Comparison of ENCODE assay signal across 11 cellular contexts in genomic region chr4:136637071-136637777, GRCh38.
A peak's percentile ranks its signal among the peaks of the same experiment; 100 is the strongest.
DNase-seq lines count a peak whose midpoint lies in the region; ATAC-seq, FAIRE-seq and TF ChIP-seq lines count a peak whose summit lies in the region.
"Had no signal": no experiment of that assay in that cellular context is flagged by ENCODE, and none has a peak within 500 bp of the region (broad histone marks: within the 10 kb centered on the region; RNA-seq: fewer than 3 reads in every experiment).

No MANE protein-coding gene starts in this region.

- H3K18ac ChIP-seq in H1 (ENCODE audit: extremely low read depth, low read length), result no peak overlapping the region

- no peak overlapping the region for H3K9ac ChIP-seq in H1 (replicated peaks in 1 of 4; ENCODE audit: extremely low read depth in 1 of 4, low read depth in 3 of 4, low read length in 3 of 4)
- H3K9ac ChIP-seq: BLaER1 had no signal

- H3K4me2 ChIP-seq in H1 (ENCODE audit: insufficient read depth in 1 of 2, low read depth in 2 of 2, low read length in 2 of 2), result no peak overlapping the region
- H3K4me2 ChIP-seq: BLaER1 had no signal

- H2AK5ac ChIP-seq in H1 (ENCODE audit: low read depth, low read length), result no peak overlapping the region

- no peak for FAIRE-seq in H1 (lab: Jason Lieb, UNC)

- no peaks in the 10 kb centered on the region for H3K23me2 ChIP-seq in H1 (ENCODE audit: low read depth, low read length)

- peaks cover 2% of the 10 kb centered on the region for H3K9me3 Mint-ChIP-seq in activated CD8-positive, alpha-beta T cell treated with anti-CD3 and anti-CD28 coated beads for 36 hours
- H3K9me3 Mint-ChIP-seq in activated CD8-positive, alpha-beta T cell treated with anti-CD3 and anti-CD28 coated beads, Interleukin-2, amount 10 ng/mL, durations not matched to agents 7 days and 5 days (ENCODE audit: insufficient read depth), result no peaks in the 10 kb centered on the region

- no peak for TF ChIP-seq POLR2A in H1 (IDR thresholded peaks at IDR 0.05; ENCODE audit: control extremely low read depth in 1 of 2, low read depth in 2 of 2, low read length in 2 of 2)

- H3K36me3 Mint-ChIP-seq in activated CD8-positive, alpha-beta T cell treated with anti-CD3 and anti-CD28 coated beads for 36 hours (ENCODE audit: low read depth), result no peaks in the 10 kb centered on the region
- no peaks in the 10 kb centered on the region for H3K36me3 Mint-ChIP-seq in activated CD8-positive, alpha-beta T cell treated with anti-CD3 and anti-CD28 coated beads, Interleukin-2, amount 10 ng/mL, durations not matched to agents 7 days and 5 days (ENCODE audit: low read depth)

- H3K9me3 ChIP-seq in H1 (ENCODE audit: insufficient read depth in 2 of 2, low read depth in 1 of 2, low read length in 1 of 2), result peaks cover 0 to 3% of the 10 kb centered on the region in 2 experiments; a peak in 1 of 4 replicates
- H3K9me3 ChIP-seq: BLaER1 had no signal

- H3K4ac ChIP-seq in H1 (replicated peaks; ENCODE audit: insufficient read length, low read depth, low read length), result no peak overlapping the region

- no peak overlapping the region for H4K5ac ChIP-seq in H1 (ENCODE audit: insufficient read length, low read depth, low read length)

- H3K4me3 ChIP-seq in H1 (ENCODE audit: extremely low read depth in 1 of 4, insufficient read depth in 2 of 4, low read depth in 3 of 4, low read length in 4 of 4) (no peak overlapping the region), retinal pigment epithelial cell (ENCODE audit: low read length) (no peak overlapping the region)
- H3K4me3 ChIP-seq: BLaER1 had no signal

- H3K79me2 ChIP-seq in H1 (ENCODE audit: control insufficient read depth in 1 of 2, insufficient read depth in 2 of 2, low read length in 2 of 2), result no peaks in the 10 kb centered on the region

- no peak overlapping the region for H2BK20ac ChIP-seq in H1 (ENCODE audit: low read length)

- no peak overlapping the region for H4K91ac ChIP-seq in H1 (replicated peaks; ENCODE audit: insufficient read length, low read length)

- H3K56ac ChIP-seq in H1 (replicated peaks; ENCODE audit: insufficient read length, low read depth, low read length), result no peak overlapping the region

- no peak overlapping the region for H4K8ac ChIP-seq in H1 (ENCODE audit: extremely low read depth, insufficient read depth, low read length)

- no peak overlapping the region for H2BK120ac ChIP-seq in H1 (replicated peaks; ENCODE audit: low read depth, low read length)

- H3K23ac ChIP-seq in H1 (ENCODE audit: insufficient read length), result no peak overlapping the region

- 0 out of 7 replicates have a peak, but pooled peaks cover 0 to 2% (median 0%) of the 10 kb centered on the region in 4 experiments for H3K4me1 ChIP-seq in H1 (replicated peaks in 1 of 4; ENCODE audit: control insufficient read depth in 3 of 4, insufficient read depth in 4 of 4, low read length in 3 of 4)
- H3K4me1 ChIP-seq: BLaER1 had no signal

- no peaks in the 10 kb centered on the region for H3K27me3 ChIP-seq in H1 (replicated peaks in 1 of 4; ENCODE audit: control insufficient read depth in 3 of 4, extremely low read depth in 1 of 4, insufficient read depth in 3 of 4, low read length in 3 of 4)
- H3K27me3 ChIP-seq: BLaER1 had no signal

- no peak overlapping the region for H3K27ac ChIP-seq in H1 (ENCODE audit: low read depth, low read length)
- H3K27ac ChIP-seq: BLaER1, epithelial cell of prostate had no signal

- H2BK15ac ChIP-seq in H1 (ENCODE audit: low read length), result no peak overlapping the region

- H3K27ac Mint-ChIP-seq in activated CD8-positive, alpha-beta T cell treated with anti-CD3 and anti-CD28 coated beads for 36 hours, result no peak overlapping the region
- H3K27ac Mint-ChIP-seq in activated CD8-positive, alpha-beta T cell treated with anti-CD3 and anti-CD28 coated beads, Interleukin-2, amount 10 ng/mL, durations not matched to agents 7 days and 5 days, result no peak overlapping the region

- no peak for TF ChIP-seq EP300 in H1 (IDR thresholded peaks at IDR 0.05; ENCODE audit: borderline replicate concordance in 1 of 2, low read depth in 2 of 2, low read length in 2 of 2)

- H4K20me1 ChIP-seq in H1 (replicated peaks in 1 of 2; ENCODE audit: control insufficient read depth in 1 of 2, insufficient read depth in 2 of 2, low read length in 2 of 2), result no peaks in the 10 kb centered on the region
- H4K20me1 ChIP-seq: BLaER1 had no signal

- CTCF ChIA-PET in activated CD8-positive, alpha-beta T cell treated with anti-CD3 and anti-CD28 coated beads for 36 hours (lab: Charles Lee), result no interaction called here
- CTCF ChIA-PET in activated CD8-positive, alpha-beta T cell treated with anti-CD3 and anti-CD28 coated beads, Interleukin-2, amount 10 ng/mL, durations not matched to agents 7 days and 5 days (lab: Charles Lee), result no interaction called here
- CTCF ChIA-PET in H1 (lab: Charles Lee; ENCODE audit: partially characterized antibody), result interaction anchor here (0.6 to 1.1 kb wide), 2 partner anchors 43 to 547 kb away, joined by 3 read pairs; no protein-coding TSS in a partner anchor

- no peaks in the 10 kb centered on the region for H3K27me3 Mint-ChIP-seq in activated CD8-positive, alpha-beta T cell treated with anti-CD3 and anti-CD28 coated beads for 36 hours
- no peaks in the 10 kb centered on the region for H3K27me3 Mint-ChIP-seq in activated CD8-positive, alpha-beta T cell treated with anti-CD3 and anti-CD28 coated beads, Interleukin-2, amount 10 ng/mL, durations not matched to agents 7 days and 5 days (ENCODE audit: low read depth)

- peak overlapping the region; percentile 57; the same call in 1 of the 2 replicates for H2AFZ ChIP-seq in H1 (ENCODE audit: low read length)

- POLR2A ChIA-PET in activated CD8-positive, alpha-beta T cell treated with anti-CD3 and anti-CD28 coated beads for 36 hours (lab: Charles Lee), result no interaction called here
- POLR2A ChIA-PET in activated CD8-positive, alpha-beta T cell treated with anti-CD3 and anti-CD28 coated beads, Interleukin-2, amount 10 ng/mL, durations not matched to agents 7 days and 5 days (lab: Charles Lee), result no interaction called here
- POLR2A ChIA-PET in H1 (lab: Charles Lee; ENCODE audit: partially characterized antibody), result no interaction called here

- H3K36me3 ChIP-seq in H1 (ENCODE audit: control insufficient read depth in 2 of 4, insufficient read depth in 4 of 4, low read length in 3 of 4), result no peaks in the 10 kb centered on the region
- H3K36me3 ChIP-seq: BLaER1 had no signal

- H3K4me3 Mint-ChIP-seq in activated CD8-positive, alpha-beta T cell treated with anti-CD3 and anti-CD28 coated beads for 36 hours, result no peak overlapping the region
- H3K4me3 Mint-ChIP-seq in activated CD8-positive, alpha-beta T cell treated with anti-CD3 and anti-CD28 coated beads, Interleukin-2, amount 10 ng/mL, durations not matched to agents 7 days and 5 days, result no peak overlapping the region

- H2BK5ac ChIP-seq in H1 (ENCODE audit: low read depth, low read length), result no peak overlapping the region

- intact Hi-C loops in activated CD8-positive, alpha-beta T cell treated with anti-CD3 and anti-CD28 coated beads for 36 hours (cut with micrococcal nuclease), result no loop called here

- H3K4me1 Mint-ChIP-seq in activated CD8-positive, alpha-beta T cell treated with anti-CD3 and anti-CD28 coated beads for 36 hours (ENCODE audit: low read depth), result no peaks in the 10 kb centered on the region
- H3K4me1 Mint-ChIP-seq in activated CD8-positive, alpha-beta T cell treated with anti-CD3 and anti-CD28 coated beads, Interleukin-2, amount 10 ng/mL, durations not matched to agents 7 days and 5 days (ENCODE audit: low read depth), result no peaks in the 10 kb centered on the region

- peak; percentile 13 for DNase-seq in activated CD8-positive, alpha-beta T cell treated with anti-CD3 and anti-CD28 coated beads for 36 hours
- DNase-seq in activated CD8-positive, alpha-beta T cell treated with anti-CD3 and anti-CD28 coated beads, Interleukin-2, amount 10 ng/mL, durations not matched to agents 7 days and 5 days, result no peak
- DNase-seq in NCI-H1694 treated with DMSO at 0.1 percent for 48 hours (lab: John Stamatoyannopoulos, UW) (peak; percentile 1), H1 (ENCODE audit: low read depth in 1 of 2, low spot score in 2 of 2) (peak; percentile 25 to 73), retinal pigment epithelial cell (ENCODE audit: low read depth) (no peak), superior temporal gyrus (ENCODE audit: extremely low spot score) (no peak), NCI-H1092 treated with DMSO at 0.1 percent for 48 hours (lab: John Stamatoyannopoulos, UW) (no peak)
- DNase-seq in stimulated activated CD4-positive, alpha-beta T cell treated with anti-CD3 and anti-CD28 coated beads, Interleukin-12 subunit alpha, Interleukin-12 subunit beta, amount 100 ng/mL, for 4 hours, result no peak
- DNase-seq: NCI-H1048 had no signal

- peak; percentile 44 to 62 for TF ChIP-seq RAD21 in H1 (IDR thresholded peaks at IDR 0.05 in 1 of 2, conservative IDR thresholded peaks at IDR 0.05 in 1 of 2; ENCODE audit: low read depth in 2 of 2, low read length in 2 of 2)

- no peak for ATAC-seq in activated CD8-positive, alpha-beta T cell treated with anti-CD3 and anti-CD28 coated beads for 36 hours
- no peak for ATAC-seq in activated CD8-positive, alpha-beta T cell treated with anti-CD3 and anti-CD28 coated beads, Interleukin-2, amount 10 ng/mL, durations not matched to agents 7 days and 5 days

- TF ChIP-seq CTCF in activated CD8-positive, alpha-beta T cell treated with anti-CD3 and anti-CD28 coated beads for 36 hours (IDR thresholded peaks at IDR 0.05), result no peak
- TF ChIP-seq CTCF in H1 (IDR thresholded peaks at IDR 0.05; ENCODE audit: control extremely low read depth in 1 of 3, insufficient read depth in 1 of 3, low read depth in 1 of 3, low read length in 3 of 3) (peak in 2 of 3 experiments; percentile 48 to 52; a peak in 2 of 4 replicates), retinal pigment epithelial cell (conservative IDR thresholded peaks at IDR 0.05; ENCODE audit: low read depth, low read length) (peak; percentile 65)

- no peak overlapping the region for H2BK12ac ChIP-seq in H1 (ENCODE audit: low read depth, low read length)

- no peaks in the 10 kb centered on the region for H3K79me1 ChIP-seq in H1 (ENCODE audit: low read depth, low read length)

- WGBS in H1 (ENCODE audit: extremely low coverage in 1 of 2, insufficient coverage in 1 of 2, insufficient read length in 1 of 2, insufficient replicate concordance in 2 of 2, low coverage in 1 of 2, low lambda C conversion rate in 2 of 2, missing lambda C conversion rate in 1 of 2), 2 experiments, result 59% methylated on average over 9 of the region's 9 CpGs; no CpG with 5 or more reads in 1 of the 2 experiments

- no peak overlapping the region for H3K14ac ChIP-seq in H1 (ENCODE audit: insufficient read length)

TF ChIP-seq in H1, 55 proteins besides CTCF, POLR2A, EP300 and RAD21 (continues in another document):
- TF ChIP-seq TEAD4 (IDR thresholded peaks at IDR 0.05; ENCODE audit: low read depth, low read length) (no peak), HDAC2 (IDR thresholded peaks at IDR 0.05; ENCODE audit: borderline replicate concordance in 1 of 2, low read depth in 2 of 2, low read length in 2 of 2) (no peak), CBX8 (IDR thresholded peaks at IDR 0.05; ENCODE audit: borderline replicate concordance, low read depth, low read length) (no peak), BACH1 (IDR thresholded peaks at IDR 0.05; ENCODE audit: low read length) (no peak), TCF12 (IDR thresholded peaks at IDR 0.05; ENCODE audit: low read depth, low read length) (no peak), SP2 (IDR thresholded peaks at IDR 0.05; ENCODE audit: low read length) (no peak), CHD2 (IDR thresholded peaks at IDR 0.05; ENCODE audit: low read length) (no peak)

Comparison
In these comparisons a context has a peak if more than half of its experiments do, and no peak if none do; other contexts are left out.
1. DNase-seq: peak in activated CD8-positive, alpha-beta T cell treated with anti-CD3 and anti-CD28 coated beads for 36 hours (single experiment), NCI-H1694 treated with DMSO at 0.1 percent for 48 hours (single experiment) and H1 (2 of 2); none in activated CD8-positive, alpha-beta T cell treated with anti-CD3 and anti-CD28 coated beads, Interleukin-2, amount 10 ng/mL, durations not matched to agents 7 days and 5 days (single experiment), retinal pigment epithelial cell (single experiment), stimulated activated CD4-positive, alpha-beta T cell treated with anti-CD3 and anti-CD28 coated beads, Interleukin-12 subunit alpha, Interleukin-12 subunit beta, amount 100 ng/mL, for 4 hours (single experiment), superior temporal gyrus (single experiment) and NCI-H1092 treated with DMSO at 0.1 percent for 48 hours (single experiment).